In the genomic region with DNA sequence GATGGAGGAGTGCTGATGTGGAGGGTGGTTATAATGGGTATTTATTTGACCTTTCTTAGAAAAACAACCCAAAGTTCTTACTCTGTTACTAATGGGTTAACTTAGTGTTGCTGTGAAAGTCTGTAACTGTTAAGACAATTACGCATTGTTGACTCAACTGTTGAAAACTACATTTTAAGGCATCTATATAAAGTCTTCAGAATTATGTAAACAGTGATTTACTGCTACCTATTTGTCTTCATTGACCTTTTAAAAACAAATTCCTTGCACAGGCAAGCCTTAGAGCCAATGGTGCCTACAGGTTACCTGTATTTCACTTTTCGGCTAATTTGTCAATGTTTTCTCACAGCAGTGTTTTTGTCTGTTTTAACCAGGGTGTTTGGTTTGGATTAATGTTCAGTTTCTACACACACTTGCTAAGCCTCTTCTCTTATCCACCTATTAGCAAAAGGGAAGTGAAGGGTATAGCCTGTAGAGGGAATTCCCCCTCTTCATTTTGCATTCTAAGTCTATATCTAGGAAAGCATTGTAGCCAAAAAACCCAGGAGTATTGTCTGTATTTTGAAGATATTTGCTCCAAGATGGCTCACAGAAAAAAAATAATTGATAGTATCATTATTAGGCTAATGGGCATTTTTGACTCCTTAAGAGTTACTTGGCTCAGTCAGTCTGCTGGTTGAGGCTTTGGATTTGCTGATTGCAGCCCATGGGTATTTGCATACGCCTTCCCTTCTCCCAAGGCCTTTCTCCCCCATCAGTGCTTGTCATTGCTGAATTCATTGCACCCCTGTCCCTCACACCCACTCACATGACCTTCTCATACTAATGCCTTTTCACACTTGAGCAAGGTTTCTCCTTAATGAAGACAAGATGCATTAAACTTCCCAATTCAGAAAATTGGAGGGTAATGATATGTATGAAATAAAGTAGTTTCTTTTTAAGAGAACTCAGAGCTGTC, we compare ENCODE assay signal across 11 cellular contexts. TPM values are rescaled to one million over a fixed set of nuclear protein-coding genes. Genes with fewer than 3 reads are reported as not detected.
DNase-seq lines count a peak whose midpoint lies in the region; ATAC-seq and TF ChIP-seq lines count a peak whose summit lies in the region.
"Had no signal": no experiment of that assay in that cellular context is flagged by ENCODE, and none has a peak within 500 bp of the region (broad histone marks: within the 10 kb centered on the region; RNA-seq: fewer than 3 reads in every experiment).

No MANE protein-coding gene starts in this region.

- no peaks in the 10 kb centered on the region for H3K27me3 Mint-ChIP-seq in mesothelial cell of epicardium (ENCODE audit: low read depth)

- no peaks in the 10 kb centered on the region for H3K27me3 ChIP-seq in suprapubic skin

- WGBS in suprapubic skin = 83% methylated on average over 3 of the region's 3 CpGs

- DNase-seq in OCI-M1 (lab: John Stamatoyannopoulos, UW) (peak; percentile 46), suprapubic skin (ENCODE audit: low spot score in 2 of 2) (no peak), mesothelial cell of epicardium (ENCODE audit: low spot score in 2 of 2, unreplicated experiment in 2 of 2) (no peak)
- no peak for DNase-seq in activated CD4-positive, alpha-beta T cell treated with anti-CD3 and anti-CD28 coated beads, Interleukin-2, amount 50 U/mL, for 4 hours
- DNase-seq in stimulated activated CD4-positive, alpha-beta T cell treated with anti-CD3 and anti-CD28 coated beads, Interleukin-2, amount 100 ng/mL, for 24 hours = no peak
- DNase-seq: COR-L47; effector CD4-positive, alpha-beta T cell; NCI-H2227 treated with DMSO at 0.1 percent for 48 hours had no signal

- no peaks in the 10 kb centered on the region for H3K36me3 ChIP-seq in suprapubic skin

- H3K27ac Mint-ChIP-seq in mesothelial cell of epicardium = no peak overlapping the region

- no peak for TF ChIP-seq CTCF in suprapubic skin (IDR thresholded peaks at IDR 0.05)
- no peak for TF ChIP-seq CTCF in mesothelial cell of epicardium (IDR thresholded peaks at IDR 0.05; ENCODE audit: unreplicated experiment)

- H3K4me3 ChIP-seq in GM08714 (ENCODE audit: low read length) = peak overlapping the region; percentile 41; the same call in 1 of the 2 replicates
- H3K4me3 ChIP-seq in suprapubic skin = no peak overlapping the region

- peak; percentile 46 for ATAC-seq in GM19438 (IDR thresholded peaks at IDR 0.05; ENCODE audit: low read depth, unreplicated experiment)
- peak; percentile 36 for ATAC-seq in HG02981 (IDR thresholded peaks at IDR 0.05; ENCODE audit: unreplicated experiment)

- H3K9me3 Mint-ChIP-seq in mesothelial cell of epicardium = no peaks in the 10 kb centered on the region

- no peak overlapping the region for H3K4me3 Mint-ChIP-seq in mesothelial cell of epicardium

- H3K9me3 ChIP-seq in suprapubic skin = no peaks in the 10 kb centered on the region

- no peak for TF ChIP-seq POLR2A in suprapubic skin (IDR thresholded peaks at IDR 0.05)

- TF ChIP-seq EP300 in suprapubic skin (IDR thresholded peaks at IDR 0.05) = no peak

- peaks cover 19% of the 10 kb centered on the region for H3K4me1 Mint-ChIP-seq in mesothelial cell of epicardium

- peaks cover 37% of the 10 kb centered on the region for H3K4me1 ChIP-seq in suprapubic skin

- no peaks in the 10 kb centered on the region for H3K36me3 Mint-ChIP-seq in mesothelial cell of epicardium

- no peak overlapping the region for H3K27ac ChIP-seq in suprapubic skin

RNA-seq across cellular contexts. Expression of a gene that starts 30.5 kb away (rescaled TPM):
- total RNA-seq in suprapubic skin (100 to 1,000 TPM in 2 of 4 donors, 10 to 100 TPM in 2; 67.2 to 175 (median 103) TPM), mesothelial cell of epicardium (18.2 to 20.0 TPM (median 18.6 TPM) in 3 replicates)
